10 cellular contexts compared by ENCODE assay signal in the genomic region with DNA sequence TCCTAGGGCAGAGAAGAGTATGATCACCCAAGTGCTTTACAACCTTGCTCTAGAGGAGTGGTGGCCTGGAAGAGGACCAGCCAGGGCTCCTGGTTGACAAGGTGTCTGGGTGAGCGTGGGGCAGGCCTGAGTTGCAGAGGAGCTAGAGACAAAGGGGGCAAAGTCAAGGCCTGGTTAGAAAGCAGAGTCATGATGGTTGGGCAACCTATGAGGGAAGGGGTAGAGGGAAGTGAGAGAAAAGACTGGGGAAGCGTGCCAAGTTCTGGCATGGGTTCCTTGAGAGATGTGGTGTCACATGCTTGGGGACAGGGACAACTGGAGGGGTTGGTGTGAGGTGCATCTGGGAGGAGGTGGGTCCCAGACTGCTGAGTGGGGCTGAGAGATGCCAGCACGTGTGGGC. TPM values are rescaled to one million over a fixed set of nuclear protein-coding genes. Genes with fewer than 3 reads are reported as not detected.
A peak's percentile ranks its signal among the peaks of the same experiment; 100 is the strongest.
DNase-seq lines count a peak whose midpoint lies in the region; ATAC-seq, FAIRE-seq and TF ChIP-seq lines count a peak whose summit lies in the region.
"Had no signal": no experiment of that assay in that cellular context is flagged by ENCODE, and none has a peak within 500 bp of the region (broad histone marks: within the 10 kb centered on the region; RNA-seq: fewer than 3 reads in every experiment).

No MANE protein-coding gene starts in this region.

- H3K36me3 Mint-ChIP-seq in activated T-helper 17 cell treated with anti-CD3 and anti-CD28 coated beads, Interleukin-2, amount 50 U/mL, for 72 hours (ENCODE audit: low read depth), result no peaks in the 10 kb centered on the region
- H3K36me3 Mint-ChIP-seq in osteocyte (ENCODE audit: unreplicated experiment), result peaks cover 2% of the 10 kb centered on the region

- H3K27ac ChIP-seq in HepG2 (ENCODE audit: extremely low read length, insufficient read depth, low read length), result no peak overlapping the region
- peak overlapping the region in 4 of 5 donors; percentile 28 to 69 (median 48) for H3K27ac ChIP-seq in stomach
- H3K27ac ChIP-seq: VCaP had no signal

- H3K4me1 ChIP-seq in HepG2 (ENCODE audit: insufficient read depth, low read length), result peaks cover 58% of the 10 kb centered on the region
- H3K4me1 ChIP-seq in stomach, result peaks cover 17 to 42% (median 27%) of the 10 kb centered on the region in 4 donors

- TF ChIP-seq RAD21 in HepG2 (CRISPR knock-in tag; IDR thresholded peaks at IDR 0.05), result no peak

- H3K9me3 ChIP-seq in HepG2 (ENCODE audit: low read length) (no peaks in the 10 kb centered on the region), stomach (no peaks in the 10 kb centered on the region)

- in situ Hi-C loops in HepG2 (cut with HindIII; ENCODE audit: extremely low pct_ligation_motif_present, low pct_unique_long_range_greater_than_20kb), result no loop called here

- H3K9ac ChIP-seq in HepG2 (ENCODE audit: insufficient read depth, low read depth, low read length), result no peak overlapping the region

- H3K4me3 Mint-ChIP-seq in activated T-helper 17 cell treated with anti-CD3 and anti-CD28 coated beads, Interleukin-2, amount 50 U/mL, for 72 hours, result no peak overlapping the region
- H3K4me3 Mint-ChIP-seq in osteocyte (ENCODE audit: unreplicated experiment), result no peak overlapping the region

- peak overlapping the region; percentile 13 for H3K27ac Mint-ChIP-seq in activated T-helper 17 cell treated with anti-CD3 and anti-CD28 coated beads, Interleukin-2, amount 50 U/mL, for 72 hours
- H3K27ac Mint-ChIP-seq in osteocyte (ENCODE audit: unreplicated experiment), result no peak overlapping the region

- H3K36me3 ChIP-seq in HepG2 (replicated peaks in 1 of 2; ENCODE audit: control insufficient read depth in 1 of 2, insufficient read depth in 2 of 2, low read length in 2 of 2) (no peaks in the 10 kb centered on the region), stomach (no peaks in the 10 kb centered on the region)

- peak; percentile 21 for FAIRE-seq in HepG2 (lab: Jason Lieb, UNC)

- no peaks in the 10 kb centered on the region for H4K20me1 ChIP-seq in HepG2 (ENCODE audit: insufficient read depth, low read length)

- BruUV-seq in HepG2 (replicated peaks; lab: Mats Ljungman, UMichigan), result no TSS peak

- H3K27me3 ChIP-seq in HepG2 (ENCODE audit: control insufficient read depth in 1 of 2, insufficient read depth in 2 of 2, low read length in 2 of 2) (no peaks in the 10 kb centered on the region), stomach (no peaks in the 10 kb centered on the region)

- TF ChIP-seq EP300 in HepG2 (IDR thresholded peaks at IDR 0.05; ENCODE audit: low read depth in 2 of 2, low read length in 2 of 2) (no peak), HepG2 (CRISPR knock-in tag; IDR thresholded peaks at IDR 0.05; ENCODE audit: borderline replicate concordance) (no peak), stomach (IDR thresholded peaks at IDR 0.05) (no peak)

- no peaks in the 10 kb centered on the region for H3K79me2 ChIP-seq in HepG2 (ENCODE audit: insufficient read depth, low read length)

- ATAC-seq in activated T-helper 17 cell treated with anti-CD3 and anti-CD28 coated beads, Interleukin-2, amount 50 U/mL, for 72 hours (replicated peaks), result no peak
- ATAC-seq in HepG2 (peak; percentile 47), GM21360 (IDR thresholded peaks at IDR 0.05; ENCODE audit: unreplicated experiment) (no peak)

- H3K4me2 ChIP-seq in HepG2 (ENCODE audit: low read depth, low read length), result 0 out of 2 replicates have a peak overlapping the region, but pooled peaks have one; percentile 18

- POLR2A ChIA-PET in HepG2 (lab: Yijun Ruan, JAX), result interaction anchor here (0.6 to 2.4 kb wide), 6 partner anchors 9 to 38 kb away, joined by 3 to 12 read pairs (median 4); a partner anchor contains a TSS

- WGBS in HepG2 (ENCODE audit: low lambda C conversion rate), result 75% methylated on average over 3 of the region's 3 CpGs
- whole genome bisulfite sequencing in stomach, 5 donors, result 75 to 90% (median 84%) methylated on average over 3 of the region's 3 CpGs

- no peak for TF ChIP-seq CTCF in HepG2 (CRISPR knock-in tag; IDR thresholded peaks at IDR 0.05)
- no peak for TF ChIP-seq CTCF in stomach (IDR thresholded peaks at IDR 0.05)
- TF ChIP-seq CTCF in osteocyte (IDR thresholded peaks at IDR 0.05), result no peak

- H3K9me3 Mint-ChIP-seq in activated T-helper 17 cell treated with anti-CD3 and anti-CD28 coated beads, Interleukin-2, amount 50 U/mL, for 72 hours, result no peaks in the 10 kb centered on the region
- no peaks in the 10 kb centered on the region for H3K9me3 Mint-ChIP-seq in osteocyte (ENCODE audit: unreplicated experiment)

- intact Hi-C loops in HepG2 (cut with micrococcal nuclease; ENCODE audit: unreplicated experiment) (no loop called here), stomach (cut with DNase I; ENCODE audit: low total_unique reads) (no loop called here)

- no peaks in the 10 kb centered on the region for H3K27me3 Mint-ChIP-seq in activated T-helper 17 cell treated with anti-CD3 and anti-CD28 coated beads, Interleukin-2, amount 50 U/mL, for 72 hours
- no peaks in the 10 kb centered on the region for H3K27me3 Mint-ChIP-seq in osteocyte (ENCODE audit: unreplicated experiment)

- peaks cover 13% of the 10 kb centered on the region for H3K4me1 Mint-ChIP-seq in activated T-helper 17 cell treated with anti-CD3 and anti-CD28 coated beads, Interleukin-2, amount 50 U/mL, for 72 hours
- H3K4me1 Mint-ChIP-seq in osteocyte (ENCODE audit: unreplicated experiment), result peaks cover 12% of the 10 kb centered on the region

- CTCF ChIA-PET in HepG2 (lab: Yijun Ruan, JAX; ENCODE audit: low intra/inter-chr PET ratio, low total read pairs), result no interaction called here

- TF ChIP-seq POLR2A in HepG2 (IDR thresholded peaks at IDR 0.05; ENCODE audit: insufficient read depth in 1 of 2, low read depth in 2 of 2, low read length in 2 of 2) (no peak), stomach (IDR thresholded peaks at IDR 0.05) (no peak)

- DNase-seq in Kasumi-1 (lab: John Stamatoyannopoulos, UW) (peak; percentile 76 to 84), HepG2 (ENCODE audit: low spot score) (no peak), stomach (peak; percentile 56), NCI-H446 treated with DMSO at 0.1 percent for 48 hours (lab: John Stamatoyannopoulos, UW) (no peak), SHP77 (lab: John Stamatoyannopoulos, UW) (no peak), osteocyte (ENCODE audit: extremely low spot score, unreplicated experiment) (no peak)
- DNase-seq: NCI-H526 had no signal

- H3K4me3 ChIP-seq in HepG2 (replicated peaks in 1 of 3; ENCODE audit: insufficient read depth in 1 of 3, low read depth in 2 of 3, low read length in 3 of 3), result no peak overlapping the region
- no peak overlapping the region for H3K4me3 ChIP-seq in stomach

- no peak overlapping the region for H2AFZ ChIP-seq in HepG2 (ENCODE audit: low read length)

TF ChIP-seq in HepG2, 621 proteins besides CTCF, POLR2A, EP300 and RAD21 (continues in another document):
- TF ChIP-seq SOX5 (CRISPR knock-in tag; IDR thresholded peaks at IDR 0.05; ENCODE audit: borderline replicate concordance) (peak; percentile 29; the same call in 1 of the 2 replicates), BCL6 (CRISPR knock-in tag; IDR thresholded peaks at IDR 0.05) (peak; percentile 51; the same call in 1 of the 2 replicates), ZBTB20 (CRISPR knock-in tag; IDR thresholded peaks at IDR 0.05; ENCODE audit: borderline replicate concordance, low read depth) (no peak), SSRP1 (CRISPR knock-in tag; IDR thresholded peaks at IDR 0.05) (no peak), KLF15 (CRISPR knock-in tag; IDR thresholded peaks at IDR 0.05; ENCODE audit: borderline replicate concordance) (no peak)
- TF ChIP-seq, protein P1, sequence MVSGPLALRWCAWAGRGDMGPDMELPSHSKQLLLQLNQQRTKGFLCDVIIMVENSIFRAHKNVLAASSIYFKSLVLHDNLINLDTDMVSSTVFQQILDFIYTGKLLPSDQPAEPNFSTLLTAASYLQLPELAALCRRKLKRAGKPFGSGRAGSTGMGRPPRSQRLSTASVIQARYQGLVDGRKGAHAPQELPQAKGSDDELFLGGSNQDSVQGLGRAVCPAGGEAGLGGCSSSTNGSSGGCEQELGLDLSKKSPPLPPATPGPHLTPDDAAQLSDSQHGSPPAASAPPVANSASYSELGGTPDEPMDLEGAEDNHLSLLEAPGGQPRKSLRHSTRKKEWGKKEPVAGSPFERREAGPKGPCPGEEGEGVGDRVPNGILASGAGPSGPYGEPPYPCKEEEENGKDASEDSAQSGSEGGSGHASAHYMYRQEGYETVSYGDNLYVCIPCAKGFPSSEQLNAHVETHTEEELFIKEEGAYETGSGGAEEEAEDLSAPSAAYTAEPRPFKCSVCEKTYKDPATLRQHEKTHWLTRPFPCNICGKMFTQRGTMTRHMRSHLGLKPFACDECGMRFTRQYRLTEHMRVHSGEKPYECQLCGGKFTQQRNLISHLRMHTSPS (CRISPR knock-in tag; IDR thresholded peaks at IDR 0.05; ENCODE audit: low read depth), result peak; percentile 53; the same call in 1 of the 2 replicates

RNA-seq across cellular contexts. Expression of a gene that starts 13.5 kb away (rescaled TPM):
- total RNA-seq in activated T-helper 17 cell treated with anti-CD3 and anti-CD28 coated beads, Interleukin-2, amount 50 U/mL, for 72 hours, result 100 to 1,000 TPM in 1 of 2 donors, 10 to 100 TPM in 1; 57.8 to 185 TPM
- total RNA-seq in HepG2 (2016; rRNA removed; fragmentation: Illumina TruSeq; extraction: Trizol), result 21.8 and 32.5 TPM in 2 replicates
- 10.9 and 11.1 TPM in 2 replicates for total RNA-seq in HepG2 (2016; cell fraction: cytosol; rRNA removed; fragmentation: Illumina TruSeq; extraction: Trizol; ENCODE audit: low read depth)
- 20.7 and 30.7 TPM in 2 replicates for total RNA-seq in HepG2 (2016; cell fraction: insoluble cytoplasmic fraction; rRNA removed; fragmentation: Illumina TruSeq; extraction: Trizol)
- 45.2 and 45.6 TPM in 2 replicates for total RNA-seq in HepG2 (2016; cell fraction: membrane; rRNA removed; fragmentation: Illumina TruSeq; extraction: Trizol)
- total RNA-seq in HepG2 (2016; cell fraction: nucleus; rRNA removed; fragmentation: Illumina TruSeq; extraction: Trizol), result 28.9 and 31.5 TPM in 2 replicates
- polyA plus RNA-seq in HepG2 (2011; rRNA removed), result 11.2 and 12.5 TPM in 2 replicates
- polyA plus RNA-seq in HepG2 (2011; cell fraction: cytosol; rRNA removed), result 6.8 and 9.1 TPM in 2 replicates
- polyA plus RNA-seq in HepG2 (2011; cell fraction: nucleus; rRNA removed), result 13.5 and 16.7 TPM in 2 replicates
- 52.4 and 60.8 TPM in 2 replicates for polyA plus RNA-seq in HepG2 (2012)
- 10.6 and 12.4 TPM in 2 replicates for polyA plus RNA-seq in HepG2 (2016; cell fraction: cytosol; fragmentation: Illumina TruSeq; extraction: Trizol; ENCODE audit: low read depth)
- polyA plus RNA-seq in HepG2 (2016; cell fraction: insoluble cytoplasmic fraction; fragmentation: Illumina TruSeq; extraction: Trizol; ENCODE audit: low read depth), result 78.1 and 90.4 TPM in 2 replicates
- 44.3 and 47.5 TPM in 2 replicates for polyA plus RNA-seq in HepG2 (2016; cell fraction: membrane; fragmentation: Illumina TruSeq; extraction: Trizol; ENCODE audit: low read depth)
- polyA plus RNA-seq in HepG2 (2016; cell fraction: nucleus; fragmentation: Illumina TruSeq; extraction: Trizol; ENCODE audit: insufficient read depth, low read depth), result 95.3 and 99.0 TPM in 2 replicates
- 3.9 and 12.4 TPM in 2 replicates for polyA minus RNA-seq in HepG2 (2011; rRNA and poly(A)+ RNA removed; ENCODE audit: low replicate concordance)
- 25.5 and 27.1 TPM in 2 replicates for polyA minus RNA-seq in HepG2 (2011; cell fraction: cytosol; rRNA and poly(A)+ RNA removed)
- polyA minus RNA-seq in HepG2 (2011; cell fraction: nucleus; rRNA and poly(A)+ RNA removed), result 10.1 and 12.1 TPM in 2 replicates
- total RNA-seq in stomach, result 100 to 1,000 TPM in 3 of 5 donors, 10 to 100 TPM in 2; 49.1 to 189 (median 109) TPM
- 10 to 100 TPM; 43.7 to 89.2 (median 44.0) TPM for polyA plus RNA-seq in stomach
- 87.9 and 88.0 TPM in 2 replicates for total RNA-seq in osteocyte

Comparison
In these comparisons a context has a peak if more than half of its experiments do, and no peak if none do; other contexts are left out.
1. DNase-seq: peak in Kasumi-1 (2 of 2) and stomach (single experiment); none in HepG2 (single experiment), NCI-H446 treated with DMSO at 0.1 percent for 48 hours (single experiment), SHP77 (0 of 2) and osteocyte (single experiment).